Comparison of ENCODE assay signal across 19 cellular contexts in the genomic region with DNA sequence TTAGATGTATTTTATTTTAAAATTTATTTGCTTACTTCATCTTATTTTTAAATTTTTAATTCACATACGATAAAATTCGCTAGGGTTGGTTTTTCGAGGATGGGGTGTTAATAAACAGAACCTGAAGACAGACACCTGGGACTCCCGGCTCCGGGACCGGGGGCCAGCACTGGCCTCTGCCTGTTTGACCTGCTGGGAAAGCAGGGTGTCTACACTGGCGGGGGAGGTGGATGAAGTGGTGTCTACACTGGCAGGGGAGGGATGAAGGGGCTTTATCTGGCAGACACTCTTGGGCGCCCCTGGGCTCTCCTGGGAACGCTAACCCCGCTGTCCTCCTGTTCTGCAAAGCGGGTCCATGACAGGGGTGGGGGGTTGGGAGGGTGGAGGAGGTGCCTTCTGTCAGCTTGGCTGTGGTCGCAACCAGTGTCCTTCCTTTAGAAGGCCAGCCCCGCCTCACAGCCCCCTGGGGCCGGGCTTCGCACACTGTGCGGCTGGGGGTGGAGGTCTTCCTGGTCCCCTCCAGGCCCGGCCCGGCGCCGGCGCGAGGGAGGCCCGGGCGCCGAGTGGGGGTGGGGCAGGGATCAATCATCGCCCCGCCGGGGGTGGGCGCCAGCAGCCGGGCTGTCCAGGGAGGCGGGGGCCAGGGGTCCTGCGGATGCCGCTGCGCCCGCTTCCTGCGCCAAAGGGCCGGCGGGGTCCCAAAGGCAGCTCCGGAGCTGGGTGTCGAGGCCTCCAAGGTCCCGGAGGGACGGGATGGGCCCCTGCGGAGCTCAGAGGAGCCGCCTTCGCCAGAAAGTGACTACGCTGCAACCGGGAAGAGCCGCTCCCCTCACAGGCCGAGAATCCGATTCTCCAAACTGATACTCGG. TPM values are rescaled to one million over a fixed set of nuclear protein-coding genes. Genes with fewer than 3 reads are reported as not detected.
A peak's percentile ranks its signal among the peaks of the same experiment; 100 is the strongest.
DNase-seq lines count a peak whose midpoint lies in the region; TF ChIP-seq lines count a peak whose summit lies in the region.
"Had no signal": no experiment of that assay in that cellular context is flagged by ENCODE, and none has a peak within 500 bp of the region (broad histone marks: within the 10 kb centered on the region; RNA-seq: fewer than 3 reads in every experiment).

No MANE protein-coding gene starts in this region.

- in situ Hi-C loops in GM13977 (cut with MboI; ENCODE audit: low pct_unique_long_range_greater_than_20kb, low sequenced_read_pairs, unreplicated experiment) = no loop called here

- peaks cover 39% of the 10 kb centered on the region for H3K4me1 Mint-ChIP-seq in Caco-2 (ENCODE audit: low read depth, unreplicated experiment)

- peak overlapping the region; percentile 72 for H3K27ac Mint-ChIP-seq in Caco-2 (ENCODE audit: unreplicated experiment)
- H3K27ac Mint-ChIP-seq: activated naive CD4-positive, alpha-beta T cell treated with anti-CD3 and anti-CD28 coated beads for 36 hours; dendritic cell treated with granulocyte-macrophage colony-stimulating factor and Interleukin-4, amounts not matched to agents 40 ng/mL and 50 ng/mL, for 4 days had no signal

- CTCF ChIA-PET in Caco-2 (lab: Charles Lee) = interaction anchor here (0.7 to 0.9 kb wide), 2 partner anchors 25 to 91 kb away, joined by 3 read pairs; no protein-coding TSS in a partner anchor

- H3K9ac ChIP-seq in iPS-20b (ENCODE audit: low read depth, low read length) (no peak overlapping the region), neuronal stem cell (ENCODE audit: low read depth, low read length, poor library complexity) (no peak overlapping the region)

- H4K91ac ChIP-seq in neuronal stem cell (ENCODE audit: low read depth, low read length, poor library complexity) = no peak overlapping the region

- no peaks in the 10 kb centered on the region for H3K27me3 ChIP-seq in Caco-2 (replicated peaks; ENCODE audit: control insufficient read depth, insufficient read depth, low read length)
- peaks cover 0 to 25% of the 10 kb centered on the region in 2 donors for H3K27me3 ChIP-seq in Peyer's patch
- peaks cover 89% of the 10 kb centered on the region for H3K27me3 ChIP-seq in iPS-20b (ENCODE audit: insufficient read depth, low read length)
- peaks cover 29 to 93% (median 68%) of the 10 kb centered on the region in 3 experiments for H3K27me3 ChIP-seq in neuronal stem cell (ENCODE audit: control insufficient read depth in 3 of 3, insufficient read depth in 3 of 3, low read depth in 1 of 3, low read length in 3 of 3)

- no peak overlapping the region for H2BK5ac ChIP-seq in neuronal stem cell (ENCODE audit: low read length)

- no peak overlapping the region for H3K14ac ChIP-seq in neuronal stem cell (ENCODE audit: low read length)

- H3K4me2 ChIP-seq in neuronal stem cell (ENCODE audit: insufficient read depth, low read length, poor library complexity, severe bottlenecking) = peak overlapping the region; percentile 48

- H3K4me3 Mint-ChIP-seq in Caco-2 (ENCODE audit: unreplicated experiment) = no peak overlapping the region
- H3K4me3 Mint-ChIP-seq: activated naive CD4-positive, alpha-beta T cell treated with anti-CD3 and anti-CD28 coated beads for 36 hours; dendritic cell treated with granulocyte-macrophage colony-stimulating factor and Interleukin-4, amounts not matched to agents 40 ng/mL and 50 ng/mL, for 4 days had no signal

- H3K4me1 ChIP-seq in Caco-2 = peaks cover 32% of the 10 kb centered on the region
- peaks cover 0 to 22% (median 10%) of the 10 kb centered on the region in 4 donors for H3K4me1 ChIP-seq in Peyer's patch
- H3K4me1 ChIP-seq in iPS-20b (ENCODE audit: insufficient read depth, low read length) = peaks cover 3% of the 10 kb centered on the region; the same call in 1 of the 2 replicates
- H3K4me1 ChIP-seq in neuronal stem cell (ENCODE audit: control insufficient read depth in 2 of 2, insufficient read depth in 1 of 2, low read depth in 1 of 2, low read length in 2 of 2) = peaks cover 2 to 6% of the 10 kb centered on the region in 2 donors

- peak overlapping the region; percentile 59 for H3K18ac ChIP-seq in neuronal stem cell (ENCODE audit: low read length)

- H3K27ac ChIP-seq in Peyer's patch (peak overlapping the region in 3 of 4 donors; percentile 83 to 96 (median 91)), iPS-20b (ENCODE audit: low read length) (no peak overlapping the region), neuronal stem cell (replicated peaks; ENCODE audit: low read length) (no peak overlapping the region)
- H3K27ac ChIP-seq: esophagus muscularis mucosa had no signal

- H2AK5ac ChIP-seq in neuronal stem cell (ENCODE audit: low read depth, low read length) = peak overlapping the region; percentile 44

- H3K4me3 ChIP-seq in Caco-2 (ENCODE audit: low read depth, low read length) = no peak overlapping the region
- peak overlapping the region in 3 of 4 donors; percentile 40 to 85 (median 72) for H3K4me3 ChIP-seq in Peyer's patch
- peak overlapping the region; percentile 57; the same call in 1 of the 2 replicates for H3K4me3 ChIP-seq in iPS-20b (ENCODE audit: low read length)
- H3K4me3 ChIP-seq in neuronal stem cell (ENCODE audit: low read length in 2 of 2) = no peak overlapping the region

- H3K36me3 ChIP-seq in Caco-2 (ENCODE audit: control insufficient read depth, insufficient read depth, low read length) (no peaks in the 10 kb centered on the region), Peyer's patch (no peaks in the 10 kb centered on the region), iPS-20b (ENCODE audit: insufficient read depth, low read depth, low read length) (no peaks in the 10 kb centered on the region), neuronal stem cell (replicated peaks in 1 of 2; ENCODE audit: control insufficient read depth in 2 of 2, insufficient read depth in 2 of 2, low read length in 2 of 2) (no peaks in the 10 kb centered on the region)
- H3K36me3 ChIP-seq: esophagus muscularis mucosa had no signal

- H3K23ac ChIP-seq in neuronal stem cell (ENCODE audit: low read depth, low read length, poor library complexity) = no peak overlapping the region

- no peak for TF ChIP-seq POLR2A in Peyer's patch (IDR thresholded peaks at IDR 0.05)

- no TSS peak for BruUV-seq in Caco-2 (replicated peaks; lab: Mats Ljungman, UMichigan)

- H3K27me3 Mint-ChIP-seq in Caco-2 (ENCODE audit: insufficient read depth, unreplicated experiment) = no peaks in the 10 kb centered on the region

- DNase-seq in Caco-2 = no peak
- DNase-seq in Peyer's patch = peak in 1 of 3 donors; percentile 78
- no peak for DNase-seq in neuronal stem cell (ENCODE audit: low spot score)
- no peak for DNase-seq in nucleus accumbens (lab: John Stamatoyannopoulos, UW)
- DNase-seq in NK-92 (lab: John Stamatoyannopoulos, UW; ENCODE audit: unreplicated experiment) = no peak
- DNase-seq in mucosa of gallbladder (ENCODE audit: low spot score) = no peak
- no peak for DNase-seq in GM13977 (ENCODE audit: low spot score)
- DNase-seq: activated CD4-positive, CD25-positive, alpha-beta regulatory T cell treated with anti-CD3 and anti-CD28 coated beads, Interleukin-2, amount 50 U/mL, for 72 hours; activated naive CD4-positive, alpha-beta T cell treated with anti-CD3 and anti-CD28 coated beads for 36 hours; MM.1S; NCI-H1930; SIG-M5 had no signal

- WGBS in neuronal stem cell (ENCODE audit: extremely low coverage in 2 of 2, insufficient read length in 2 of 2, insufficient replicate concordance in 1 of 2), 2 donors = no CpG with 5 or more reads among the region's 51 CpGs

- TF ChIP-seq CTCF in Caco-2 (IDR thresholded peaks at IDR 0.05; ENCODE audit: insufficient read depth in 1 of 2, low read depth in 1 of 2, low read length in 1 of 2, severe bottlenecking in 1 of 2, unreplicated experiment in 1 of 2) (no peak), Peyer's patch (IDR thresholded peaks at IDR 0.05) (no peak), GM13977 (IDR thresholded peaks at IDR 0.05; ENCODE audit: extremely low read depth, insufficient read depth, missing control alignments) (no peak)

- H3K9me3 ChIP-seq in Caco-2 = no peaks in the 10 kb centered on the region
- no peaks in the 10 kb centered on the region for H3K9me3 ChIP-seq in Peyer's patch
- no peaks in the 10 kb centered on the region for H3K9me3 ChIP-seq in iPS-20b (ENCODE audit: insufficient read depth, low read depth, low read length)
- H3K9me3 ChIP-seq in neuronal stem cell (replicated peaks in 1 of 2; ENCODE audit: control insufficient read depth in 2 of 2, insufficient read depth in 1 of 2, low read depth in 1 of 2, low read length in 2 of 2) = peaks cover 0 to 2% of the 10 kb centered on the region in 2 donors
- H3K9me3 ChIP-seq: esophagus muscularis mucosa had no signal

- H2BK15ac ChIP-seq in neuronal stem cell (ENCODE audit: low read length) = peak overlapping the region; percentile 38

- no peak overlapping the region for H3K4ac ChIP-seq in neuronal stem cell (ENCODE audit: low read length)

- H2AFZ ChIP-seq in neuronal stem cell (ENCODE audit: low read length) = peak overlapping the region; percentile 41

- H3K9me3 Mint-ChIP-seq in Caco-2 (ENCODE audit: unreplicated experiment) = peaks cover 11% of the 10 kb centered on the region
- H3K9me3 Mint-ChIP-seq: activated naive CD4-positive, alpha-beta T cell treated with anti-CD3 and anti-CD28 coated beads for 36 hours; dendritic cell treated with granulocyte-macrophage colony-stimulating factor and Interleukin-4, amounts not matched to agents 40 ng/mL and 50 ng/mL, for 4 days had no signal

- H2BK12ac ChIP-seq in neuronal stem cell (ENCODE audit: low read length) = no peak overlapping the region

- intact Hi-C loops in Caco-2 (cut with micrococcal nuclease; ENCODE audit: unreplicated experiment) = loop anchor here (2.0 kb wide), 1 partner anchor 43 kb away; no protein-coding TSS in a partner anchor

- POLR2A ChIA-PET in Caco-2 (lab: Charles Lee) = no interaction called here

- H3K36me3 Mint-ChIP-seq in Caco-2 (ENCODE audit: insufficient read depth, unreplicated experiment) = peaks cover 6% of the 10 kb centered on the region

- peak overlapping the region; percentile 6 for H4K8ac ChIP-seq in neuronal stem cell (ENCODE audit: low read depth, low read length)

- no peaks in the 10 kb centered on the region for H3K79me1 ChIP-seq in neuronal stem cell (ENCODE audit: low read depth, low read length)

- H2BK120ac ChIP-seq in neuronal stem cell (ENCODE audit: low read depth, low read length) = no peak overlapping the region

RNA-seq across cellular contexts. Expression of gene GATA5, which starts 1.8 kb away (rescaled TPM):
- total RNA-seq in Caco-2 (2022) (0.12 and 0.25 TPM in 2 replicates), Peyer's patch (10 to 100 TPM in 3 of 4 donors, 1 to 10 TPM in 1; 1.7 to 48.3 (median 39.5) TPM), mucosa of gallbladder (8.7 TPM)
- polyA plus RNA-seq in neuronal stem cell (2013, experiment 1 of 2) = 0.08 TPM
- polyA plus RNA-seq in neuronal stem cell (2013, experiment 2 of 2) = 0.11 TPM
- total RNA-seq: activated naive CD4-positive, alpha-beta T cell treated with anti-CD3 and anti-CD28 coated beads for 36 hours; glomerular endothelial cell; myocyte; T-helper 2 cell treated with Interferon-gamma antibody and Interleukin-4, amounts not matched to agents 100 ng/mL and 5 ng/mL, for 36 hours had no signal

RNA-seq across cellular contexts. Expression of gene RBBP8NL, which starts 46.6 kb away (rescaled TPM):
- total RNA-seq in Caco-2 (2022) (39.2 and 40.5 TPM in 2 replicates), Peyer's patch (10 to 100 TPM in 3 of 4 donors, 1 to 10 TPM in 1; 6.6 to 26.7 (median 13.4) TPM), mucosa of gallbladder (6.2 TPM)
- not detected for polyA plus RNA-seq in neuronal stem cell (2013, experiment 1 of 2)
- polyA plus RNA-seq in neuronal stem cell (2013, experiment 2 of 2) = not detected
- total RNA-seq: activated naive CD4-positive, alpha-beta T cell treated with anti-CD3 and anti-CD28 coated beads for 36 hours; esophagus muscularis mucosa; glomerular endothelial cell; NCI-H460; T-helper 2 cell treated with Interferon-gamma antibody and Interleukin-4, amounts not matched to agents 100 ng/mL and 5 ng/mL, for 36 hours had no signal

Comparison
In these comparisons a context has a peak if more than half of its experiments do, and no peak if none do; other contexts are left out.
1. H3K4me3 ChIP-seq: peak in Peyer's patch (3 of 4) and iPS-20b (single experiment); none in Caco-2 (single experiment) and neuronal stem cell (0 of 2).
2. H3K27ac ChIP-seq: peak in Peyer's patch (3 of 4); none in iPS-20b (single experiment) and neuronal stem cell (single experiment).